17 cellular contexts compared by ENCODE assay signal in the genomic region with DNA sequence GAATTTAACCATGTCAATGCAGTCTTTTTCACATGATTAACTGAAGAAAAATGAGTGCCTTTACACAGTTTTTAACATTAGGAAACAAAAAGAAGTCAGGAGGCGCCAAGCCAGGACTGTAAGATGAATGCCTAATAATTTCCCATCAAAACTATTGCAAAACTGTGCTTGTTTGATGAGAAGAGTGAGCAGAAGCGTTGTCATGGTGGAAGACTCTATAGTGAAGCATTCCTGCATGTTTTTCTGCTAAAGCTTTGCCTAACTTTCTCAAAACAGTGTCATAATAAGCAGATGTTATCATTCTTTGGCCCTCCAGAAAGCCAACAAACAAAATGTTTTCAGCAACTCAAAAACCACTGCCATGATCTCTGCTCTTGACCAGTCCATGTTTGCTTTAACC.
DNase-seq lines count a peak whose midpoint lies in the region; ATAC-seq, FAIRE-seq and TF ChIP-seq lines count a peak whose summit lies in the region.
"Had no signal": no experiment of that assay in that cellular context is flagged by ENCODE, and none has a peak within 500 bp of the region (broad histone marks: within the 10 kb centered on the region; RNA-seq: fewer than 3 reads in every experiment).

No MANE protein-coding gene starts in this region.

- FAIRE-seq in keratinocyte (lab: Jason Lieb, UNC), result peak; percentile 26
- FAIRE-seq: A549, GM12878 had no signal

- intact Hi-C loops in mammary epithelial cell (cut with micrococcal nuclease), result no loop called here
- intact Hi-C loops in breast epithelium (cut with DNase I; ENCODE audit: low total_unique reads), result no loop called here

- H3K27ac ChIP-seq in mammary epithelial cell (ENCODE audit: insufficient read depth, low read depth, low read length) (no peak overlapping the region), breast epithelium (no peak overlapping the region), keratinocyte (ENCODE audit: control insufficient read depth, insufficient read depth, low read length) (no peak overlapping the region)
- H3K27ac ChIP-seq: 22Rv1, A549, BLaER1 had no signal

- H3K4me1 ChIP-seq in mammary epithelial cell (ENCODE audit: insufficient read depth, low read length) (peaks cover 3% of the 10 kb centered on the region), breast epithelium (no peaks in the 10 kb centered on the region), keratinocyte (ENCODE audit: control insufficient read depth, extremely low read depth, insufficient read depth, low read length) (peaks cover 3% of the 10 kb centered on the region)
- H3K4me1 ChIP-seq: BLaER1 had no signal

- H3K79me2 ChIP-seq in mammary epithelial cell (ENCODE audit: insufficient read depth, low read length) (no peaks in the 10 kb centered on the region), keratinocyte (ENCODE audit: control insufficient read depth, insufficient read depth, low read length) (no peaks in the 10 kb centered on the region)

- peak overlapping the region; percentile 13 for H2AFZ ChIP-seq in mammary epithelial cell (ENCODE audit: low read depth, low read length)
- no peak overlapping the region for H2AFZ ChIP-seq in keratinocyte (ENCODE audit: control insufficient read depth, low read length)

- TF ChIP-seq CTCF in mammary epithelial cell (conservative IDR thresholded peaks at IDR 0.05 in 1 of 2, IDR thresholded peaks at IDR 0.05 in 1 of 2; ENCODE audit: extremely low read depth in 1 of 2, insufficient read depth in 1 of 2, low read depth in 1 of 2, low read length in 2 of 2) (no peak), breast epithelium (IDR thresholded peaks at IDR 0.05) (no peak), keratinocyte (optimal IDR thresholded peaks at IDR 0.05 in 1 of 3, IDR thresholded peaks at IDR 0.05 in 1 of 3, conservative IDR thresholded peaks at IDR 0.05 in 1 of 3; ENCODE audit: extremely low read depth in 1 of 3, insufficient read depth in 2 of 3, low read length in 3 of 3) (no peak)

- H3K9me3 ChIP-seq in mammary epithelial cell (replicated peaks; ENCODE audit: insufficient read depth, low read length) (peaks cover 2% of the 10 kb centered on the region), breast epithelium (peaks cover 0 to 20% of the 10 kb centered on the region in 2 donors), keratinocyte (ENCODE audit: control insufficient read depth, low read depth, low read length) (no peaks in the 10 kb centered on the region)
- H3K9me3 ChIP-seq: BLaER1, HAP-1 had no signal

- 96% methylated on average over 2 of the region's 2 CpGs for WGBS in mammary epithelial cell (ENCODE audit: low coverage, missing lambda C conversion rate)

- no peaks in the 10 kb centered on the region for H3K9me1 ChIP-seq in keratinocyte (ENCODE audit: control insufficient read depth, extremely low read depth, insufficient read depth, low read length)

- H3K4me2 ChIP-seq in mammary epithelial cell (ENCODE audit: insufficient read depth, low read depth, low read length) (no peak overlapping the region), keratinocyte (ENCODE audit: control insufficient read depth, extremely low read depth, insufficient read depth, low read depth, low read length) (no peak overlapping the region)
- H3K4me2 ChIP-seq: A549, BLaER1 had no signal

- TF ChIP-seq POLR2A in breast epithelium (IDR thresholded peaks at IDR 0.05), result no peak
- no peak for TF ChIP-seq POLR2A in erythroblast (IDR thresholded peaks at IDR 0.05; ENCODE audit: low read length)

- H3K36me3 ChIP-seq in mammary epithelial cell (ENCODE audit: insufficient read depth, low read length) (no peaks in the 10 kb centered on the region), breast epithelium (no peaks in the 10 kb centered on the region), keratinocyte (ENCODE audit: control insufficient read depth in 2 of 2, extremely low read depth in 1 of 2, insufficient read depth in 2 of 2, low read length in 2 of 2) (no peaks in the 10 kb centered on the region)
- H3K36me3 ChIP-seq: BLaER1, HAP-1 had no signal

- ATAC-seq in GM19455 (IDR thresholded peaks at IDR 0.05; ENCODE audit: unreplicated experiment), result no peak
- ATAC-seq in HG03045 (IDR thresholded peaks at IDR 0.05; ENCODE audit: unreplicated experiment), result no peak
- ATAC-seq: A549; CD8-positive, alpha-beta T cell; GM12878 had no signal

- H4K20me1 ChIP-seq in mammary epithelial cell (ENCODE audit: insufficient read depth, low read length) (no peaks in the 10 kb centered on the region), keratinocyte (ENCODE audit: control insufficient read depth, extremely low read depth, insufficient read depth, low read length) (no peaks in the 10 kb centered on the region)
- H4K20me1 ChIP-seq: BLaER1 had no signal

- CTCF ChIA-PET in mammary epithelial cell (lab: Charles Lee; ENCODE audit: low non-redundant PET), result no interaction called here

- DNase-seq in mammary epithelial cell (no peak), breast epithelium (ENCODE audit: low spot score in 2 of 2) (no peak), amniotic epithelial cell (ENCODE audit: low read depth) (peak; percentile 22), fibroblast of gingiva (ENCODE audit: low read depth) (peak; percentile 24), keratinocyte (ENCODE audit: low read depth, low spot score) (no peak), erythroblast (lab: John Stamatoyannopoulos, UW) (no peak)
- DNase-seq: Calu3; CD8-positive, alpha-beta T cell; DMS79 treated with DMSO at 0.1 percent for 48 hours; EL had no signal

- H3K9ac ChIP-seq in mammary epithelial cell (ENCODE audit: insufficient read depth, low read length) (no peak overlapping the region), keratinocyte (ENCODE audit: control insufficient read depth, extremely low read depth, insufficient read depth, low read length) (no peak overlapping the region)
- H3K9ac ChIP-seq: BLaER1 had no signal

- in situ Hi-C loops in mammary epithelial cell (cut with MboI; ENCODE audit: low sequenced_read_pairs in 2 of 2), result no loop called here

- no peaks in the 10 kb centered on the region for H3K27me3 ChIP-seq in mammary epithelial cell (ENCODE audit: insufficient read depth, low read length)
- H3K27me3 ChIP-seq in breast epithelium, result no peaks in the 10 kb centered on the region
- H3K27me3 ChIP-seq in keratinocyte (ENCODE audit: control insufficient read depth, extremely low read depth, insufficient read depth, low read length), result no peaks in the 10 kb centered on the region
- H3K27me3 ChIP-seq: BLaER1 had no signal

- dilution Hi-C loops in mammary epithelial cell (cut with HindIII; ENCODE audit: low sequenced_read_pairs), result no loop called here
- dilution Hi-C loops in keratinocyte (cut with MboI; ENCODE audit: extremely low pct_ligation_motif_present, low sequenced_read_pairs), result no loop called here

- H3K4me3 ChIP-seq in mammary epithelial cell (replicated peaks in 1 of 3; ENCODE audit: insufficient read depth in 1 of 3, low read depth in 2 of 3, low read length in 3 of 3) (no peak overlapping the region), breast epithelium (no peak overlapping the region), keratinocyte (ENCODE audit: control insufficient read depth in 2 of 3, extremely low read depth in 1 of 3, insufficient read depth in 2 of 3, low read depth in 1 of 3, low read length in 3 of 3) (no peak overlapping the region)
- H3K4me3 ChIP-seq: A549, BLaER1, GM12878, HAP-1 had no signal

- BruUV-seq in mammary epithelial cell (replicated peaks; lab: Mats Ljungman, UMichigan), result no TSS peak

Comparison
In these comparisons a context has a peak if more than half of its experiments do, and no peak if none do; other contexts are left out.
1. DNase-seq: peak in amniotic epithelial cell (single experiment) and fibroblast of gingiva (single experiment); none in mammary epithelial cell (single experiment), breast epithelium (0 of 2), keratinocyte (single experiment) and erythroblast (0 of 2).